ENCODE assay signal across 20 cellular contexts in genomic region chr7:25314729-25315267, GRCh38.
DNase-seq lines count a peak whose midpoint lies in the region; ATAC-seq and TF ChIP-seq lines count a peak whose summit lies in the region.
"Had no signal": no experiment of that assay in that cellular context is flagged by ENCODE, and none has a peak within 500 bp of the region (broad histone marks: within the 10 kb centered on the region; RNA-seq: fewer than 3 reads in every experiment).

No MANE protein-coding gene starts in this region.

- TF ChIP-seq CTCF in omental fat pad (IDR thresholded peaks at IDR 0.05) (no peak), psoas muscle (IDR thresholded peaks at IDR 0.05) (no peak)

- H3K4me3 ChIP-seq in psoas muscle = no peak overlapping the region
- H3K4me3 ChIP-seq: lung, right atrium auricular region, thoracic aorta had no signal

- intact Hi-C loops in psoas muscle (cut with DNase I) = loop anchor here in 1 of 2 donors (10.0 kb wide), 1 partner anchor 190 kb away; no protein-coding TSS in a partner anchor

- DNase-seq in NCI-H1092 treated with DMSO at 0.1 percent for 48 hours (lab: John Stamatoyannopoulos, UW) (peak; percentile 18), NCI-H1092 (lab: John Stamatoyannopoulos, UW) (no peak), SHP77 treated with DMSO at 0.1 percent for 48 hours (lab: John Stamatoyannopoulos, UW) (peak; percentile 83), iris pigment epithelial cell (ENCODE audit: low read depth) (peak; percentile 3), omental fat pad (ENCODE audit: low spot score) (no peak), anterior cingulate cortex (lab: John Stamatoyannopoulos, UW) (no peak), psoas muscle (no peak)
- DNase-seq: activated CD8-positive, alpha-beta T cell treated with anti-CD3 and anti-CD28 coated beads for 36 hours; activated T-cell treated with anti-CD3 and anti-CD28 coated beads, Interleukin-2, amount 50 U/mL, for 48 hours; GDM1; NCI-H1930; NCI-H510A treated with DMSO at 0.1 percent for 48 hours; OCI-M1; stimulated activated CD4-positive, alpha-beta T cell treated with anti-CD3 and anti-CD28 coated beads, Interleukin-15, amount 100 ng/mL, for 24 hours had no signal

- H3K9me3 ChIP-seq in psoas muscle = no peaks in the 10 kb centered on the region
- H3K9me3 ChIP-seq: right atrium auricular region, thoracic aorta had no signal

- no peak overlapping the region for H3K27ac ChIP-seq in psoas muscle
- H3K27ac ChIP-seq: 22Rv1, right atrium auricular region, thoracic aorta had no signal

- no peaks in the 10 kb centered on the region for H3K4me1 ChIP-seq in psoas muscle
- H3K4me1 ChIP-seq: right atrium auricular region had no signal

- ATAC-seq in omental fat pad (ENCODE audit: low FRiP score) (peak; percentile 55), GM21367 (IDR thresholded peaks at IDR 0.05; ENCODE audit: unreplicated experiment) (no peak), psoas muscle (no peak)
- ATAC-seq: activated CD8-positive, alpha-beta T cell treated with anti-CD3 and anti-CD28 coated beads for 36 hours; stimulated activated effector memory CD8-positive, alpha-beta T cell treated with anti-CD3 and anti-CD28 coated beads, Interleukin-12 subunit alpha, Interleukin-12 subunit beta, amount 100 ng/mL, for 72 hours had no signal

- 86 to 89% (median 87%) methylated on average over 10 of the region's 10 CpGs for whole genome bisulfite sequencing in psoas muscle, 3 donors

- no peaks in the 10 kb centered on the region for H3K27me3 ChIP-seq in psoas muscle (ENCODE audit: insufficient read depth in 3 of 3, low read length in 2 of 3)
- H3K27me3 ChIP-seq: right atrium auricular region had no signal

- H3K36me3 ChIP-seq in psoas muscle (ENCODE audit: insufficient read depth in 1 of 2, low read depth in 1 of 2) = no peaks in the 10 kb centered on the region
- H3K36me3 ChIP-seq: right atrium auricular region, thoracic aorta had no signal

Comparison
In these comparisons a context has a peak if more than half of its experiments do, and no peak if none do; other contexts are left out.
1. DNase-seq: peak in NCI-H1092 treated with DMSO at 0.1 percent for 48 hours (single experiment), SHP77 treated with DMSO at 0.1 percent for 48 hours (single experiment) and iris pigment epithelial cell (single experiment); none in NCI-H1092 (single experiment), omental fat pad (single experiment), anterior cingulate cortex (0 of 58) and psoas muscle (0 of 2).